8 cellular contexts compared by ENCODE assay signal in genomic region chr5:160508780-160509361, GRCh38.
A peak's percentile ranks its signal among the peaks of the same experiment; 100 is the strongest.
DNase-seq lines count a peak whose midpoint lies in the region; TF ChIP-seq lines count a peak whose summit lies in the region.

No MANE protein-coding gene starts in this region.

- peak; percentile 87 for TF ChIP-seq CTCF in RWPE1 (conservative IDR thresholded peaks at IDR 0.05; ENCODE audit: low read depth)
- TF ChIP-seq CTCF in foreskin fibroblast (IDR thresholded peaks at IDR 0.05; ENCODE audit: low read depth, low read length): peak; percentile 70
- TF ChIP-seq CTCF in osteoblast (IDR thresholded peaks at IDR 0.05; ENCODE audit: extremely low read depth, low read depth, low read length): peak; percentile 92

- H3K36me3 ChIP-seq in osteoblast (ENCODE audit: insufficient read depth, low read length): no peaks in the 10 kb centered on the region

- no peaks in the 10 kb centered on the region for H3K9me3 ChIP-seq in osteoblast (ENCODE audit: low read depth, low read length)

- CTCF ChIA-PET in RWPE1 (lab: Yijun Ruan, JAX): interaction anchor here (0.7 to 2.0 kb wide), 3 partner anchors 69 to 959 kb away, joined by 3 to 9 read pairs (median 4); no protein-coding TSS in a partner anchor

- no peaks in the 10 kb centered on the region for H3K79me2 ChIP-seq in osteoblast (ENCODE audit: insufficient read depth, low read length)

- H3K27ac ChIP-seq in RWPE1: no peak overlapping the region
- H3K27ac ChIP-seq in osteoblast (ENCODE audit: low read depth, low read length): peak overlapping the region; percentile 31

- H2AFZ ChIP-seq in osteoblast (ENCODE audit: low read length): peak overlapping the region; percentile 64

- no peaks in the 10 kb centered on the region for H4K20me1 ChIP-seq in osteoblast (ENCODE audit: insufficient read depth, low read length)

- H3K27me3 ChIP-seq in osteoblast (ENCODE audit: insufficient read depth, low read length): no peaks in the 10 kb centered on the region

- POLR2A ChIA-PET in RWPE1 (lab: Yijun Ruan, JAX; ENCODE audit: low non-redundant PET): no interaction called here

- DNase-seq in GM04504 (ENCODE audit: low read depth): peak; percentile 58
- DNase-seq in H4 (ENCODE audit: low spot score): peak; percentile 79
- DNase-seq in Kasumi-1 (lab: John Stamatoyannopoulos, UW): peak; percentile 93 to 95
- peak; percentile 92 for DNase-seq in RWPE1 (ENCODE audit: low spot score)
- DNase-seq in activated effector memory CD4-positive, alpha-beta T cell treated with Interleukin-2 at 50 U/mL for 16 hours: peak; percentile 32
- DNase-seq in foreskin fibroblast: peak; percentile 74 to 89
- peak; percentile 89 for DNase-seq in osteoblast (ENCODE audit: insufficient read length, low spot score, missing footprints)
- no peak for DNase-seq in mesenteric fat pad (ENCODE audit: low spot score)

- peak overlapping the region; percentile 34 for H3K4me2 ChIP-seq in osteoblast (ENCODE audit: insufficient read depth, low read length)

- peaks cover 20% of the 10 kb centered on the region for H3K4me1 ChIP-seq in osteoblast (ENCODE audit: insufficient read depth, low read length)

- H3K4me3 ChIP-seq in foreskin fibroblast (ENCODE audit: low read depth in 1 of 2, low read length in 2 of 2) (no peak overlapping the region), osteoblast (ENCODE audit: insufficient read depth, low read length) (no peak overlapping the region)
